Comparison of ENCODE assay signal across 8 cellular contexts in genomic region chr4:55396305-55397023, GRCh38. TPM values are rescaled to one million over a fixed set of nuclear protein-coding genes. Genes with fewer than 3 reads are reported as not detected.
A peak's percentile ranks its signal among the peaks of the same experiment; 100 is the strongest.
DNase-seq lines count a peak whose midpoint lies in the region; ATAC-seq and TF ChIP-seq lines count a peak whose summit lies in the region.

No MANE protein-coding gene starts in this region.

- TF ChIP-seq CTCF in VCaP (conservative IDR thresholded peaks at IDR 0.05) = no peak
- no peak for TF ChIP-seq CTCF in chondrocyte (IDR thresholded peaks at IDR 0.05)

- peaks cover 17% of the 10 kb centered on the region for H3K4me1 ChIP-seq in HUES48 (ENCODE audit: control insufficient read depth, insufficient read depth, low read length)

- H3K4me3 Mint-ChIP-seq in chondrocyte (ENCODE audit: unreplicated experiment) = peak overlapping the region; percentile 98

- peaks cover 12% of the 10 kb centered on the region for H3K36me3 Mint-ChIP-seq in chondrocyte (ENCODE audit: low read depth)

- H3K9me3 ChIP-seq in HUES48 (ENCODE audit: control insufficient read depth, insufficient read depth, low read length) = no peaks in the 10 kb centered on the region

- peak overlapping the region; percentile 98 for H3K4me3 ChIP-seq in HUES48 (ENCODE audit: low read depth, low read length)

- peak overlapping the region; percentile 89 for H3K27ac ChIP-seq in HUES48 (ENCODE audit: low read depth, low read length)
- peak overlapping the region; percentile 91 for H3K27ac ChIP-seq in VCaP
- H3K27ac ChIP-seq in layer of hippocampus (ENCODE audit: low read depth, low read length) = peak overlapping the region; percentile 79

- no peaks in the 10 kb centered on the region for H3K9me3 Mint-ChIP-seq in chondrocyte (ENCODE audit: low read depth)

- H3K9ac ChIP-seq in HUES48 (ENCODE audit: low read depth, low read length) = peak overlapping the region; percentile 94

- H3K27me3 Mint-ChIP-seq in chondrocyte (ENCODE audit: low read depth) = no peaks in the 10 kb centered on the region

- H3K27ac Mint-ChIP-seq in chondrocyte (ENCODE audit: unreplicated experiment) = peak overlapping the region; percentile 97

- H3K4me1 Mint-ChIP-seq in chondrocyte (ENCODE audit: low read depth) = peaks cover 51% of the 10 kb centered on the region

- H3K27me3 ChIP-seq in HUES48 (ENCODE audit: control insufficient read depth, insufficient read depth, low read length) = no peaks in the 10 kb centered on the region
- H3K27me3 ChIP-seq in layer of hippocampus (ENCODE audit: control insufficient read depth, insufficient read depth, low read length) = no peaks in the 10 kb centered on the region

- H3K36me3 ChIP-seq in HUES48 (ENCODE audit: control insufficient read depth, insufficient read depth, low read length) = peaks cover 30% of the 10 kb centered on the region

- peak; percentile 24 for ATAC-seq in GM21423 (IDR thresholded peaks at IDR 0.05; ENCODE audit: unreplicated experiment)

- DNase-seq in EH (ENCODE audit: low read depth) = peak; percentile 74
- no peak for DNase-seq in chondrocyte (ENCODE audit: low spot score)
- peak; percentile 6 to 31 for DNase-seq in stimulated activated CD4-positive, alpha-beta T cell treated with anti-CD3 and anti-CD28 coated beads, Interleukin-4, amount 100 ng/mL, for 4 hours
- no peak for DNase-seq in globus pallidus (ENCODE audit: low spot score)

RNA-seq across cellular contexts. Expression of gene TMEM165, which starts 0.7 kb away (rescaled TPM):
- 110 to 129 TPM (median 111 TPM) in 3 replicates for total RNA-seq in chondrocyte

RNA-seq across cellular contexts. Expression of gene SRD5A3, which starts 50.4 kb away (rescaled TPM):
- 23.9 to 31.4 TPM (median 29.0 TPM) in 3 replicates for total RNA-seq in chondrocyte

Comparison
In these comparisons a context has a peak if more than half of its experiments do, and no peak if none do; other contexts are left out.
1. DNase-seq: peak in EH (single experiment) and stimulated activated CD4-positive, alpha-beta T cell treated with anti-CD3 and anti-CD28 coated beads, Interleukin-4, amount 100 ng/mL, for 4 hours (2 of 2); none in chondrocyte (single experiment) and globus pallidus (single experiment).
2. Peak in every context shown above with its lines, with median percentiles within 50 percentile points of each other: H3K27ac ChIP-seq.